30 cellular contexts compared by ENCODE assay signal in the genomic region with DNA sequence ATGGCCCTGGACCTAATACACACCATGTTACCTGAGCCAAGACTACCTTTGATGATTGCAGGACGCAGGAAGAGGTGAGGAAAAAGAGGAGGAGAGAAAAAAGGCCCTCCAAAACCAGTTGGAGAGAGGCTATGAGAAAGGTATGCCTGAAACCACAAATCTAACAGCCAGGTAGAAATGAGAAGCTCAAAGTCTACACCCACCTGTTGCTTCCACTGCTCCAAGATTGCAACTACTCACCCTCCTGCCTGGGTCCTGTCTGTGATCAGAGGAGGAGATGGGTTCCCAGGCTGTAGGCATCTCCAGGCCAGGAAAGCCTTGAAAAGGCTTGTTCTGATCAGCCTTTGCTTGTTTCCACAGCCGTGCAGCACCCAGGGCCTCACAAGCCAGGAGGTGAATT.
"Had no signal": no experiment of that assay in that cellular context is flagged by ENCODE, and none has a peak within 500 bp of the region (broad histone marks: within the 10 kb centered on the region; RNA-seq: fewer than 3 reads in every experiment).

No MANE protein-coding gene starts in this region.

- H3K4me3 ChIP-seq: adrenal gland, body of pancreas, breast epithelium had no signal

- ATAC-seq: activated CD8-positive, alpha-beta T cell treated with anti-CD3 and anti-CD28 coated beads for 36 hours; activated naive CD4-positive, alpha-beta T cell treated with anti-CD3 and anti-CD28 coated beads, Interleukin-2, amount 50 U/mL, for 72 hours; activated T-cell treated with anti-CD3 and anti-CD28 coated beads, Interleukin-2, amount 50 U/mL, for 4 hours; activated T-cell treated with anti-CD3 and anti-CD28 coated beads, Interleukin-2, amount 50 U/mL, for 72 hours; activated T-helper 17 cell treated with anti-CD3 and anti-CD28 coated beads, Interleukin-2, amount 50 U/mL, for 72 hours; body of pancreas had no signal

- DNase-seq: activated B cell treated with CpG ODN at 0.5 μM for 24 hours; activated CD4-positive, alpha-beta memory T cell treated with anti-CD3 and anti-CD28 coated beads for 36 hours; activated CD4-positive, alpha-beta T cell treated with anti-CD3 and anti-CD28 coated beads for 4 hours; activated CD4-positive, alpha-beta T cell treated with anti-CD3 and anti-CD28 coated beads, Interleukin-2, amount 10 ng/mL, durations not matched to agents 24 days and 14 days; activated CD4-positive, alpha-beta T cell treated with anti-CD3 and anti-CD28 coated beads, Interleukin-2, amount 50 U/mL, for 1 hour; activated CD4-positive, alpha-beta T cell treated with anti-CD3 and anti-CD28 coated beads, Interleukin-2, amount 50 U/mL, for 4 hours; activated CD4-positive, CD25-positive, alpha-beta regulatory T cell treated with anti-CD3 and anti-CD28 coated beads, Interleukin-2, amount 50 U/mL, for 72 hours; activated CD8-positive, alpha-beta memory T cell treated with anti-CD3 and anti-CD28 coated beads, Interleukin-2, amount 50 U/mL, for 4 hours; activated CD8-positive, alpha-beta T cell treated with anti-CD3 and anti-CD28 coated beads for 36 hours; activated effector memory CD4-positive, alpha-beta T cell treated with anti-CD3 and anti-CD28 coated beads, Interleukin-2, amount 50 U/mL, for 16 hours; activated naive CD4-positive, alpha-beta T cell treated with anti-CD3 and anti-CD28 coated beads for 36 hours; activated naive CD4-positive, alpha-beta T cell treated with anti-CD3 and anti-CD28 coated beads, Interleukin-2, amount 50 U/mL, for 16 hours; activated naive CD8-positive, alpha-beta T cell treated with anti-CD3 and anti-CD28 coated beads for 36 hours; activated T-cell treated with anti-CD3 and anti-CD28 coated beads for 4 hours; activated T-cell treated with anti-CD3 and anti-CD28 coated beads, Interleukin-2, amount 50 U/mL, for 1 hour; activated T-cell treated with anti-CD3 and anti-CD28 coated beads, Interleukin-2, amount 50 U/mL, for 4 hours; activated T-cell treated with anti-CD3 and anti-CD28 coated beads, Interleukin-2, amount 50 U/mL, for 72 hours; adrenal gland; amniotic stem cell; aorta; body of pancreas; brain microvascular endothelial cell; central memory CD4-positive, alpha-beta T cell; T-helper 1 cell; T-helper 2 cell; T-helper 9 cell had no signal

- H3K4me1 ChIP-seq: adrenal gland, body of pancreas, breast epithelium had no signal

- H3K9me3 ChIP-seq: adrenal gland, body of pancreas, breast epithelium had no signal

- H3K27me3 ChIP-seq: adrenal gland, body of pancreas, brain microvascular endothelial cell, breast epithelium had no signal

- H3K27ac ChIP-seq: adrenal gland, body of pancreas, brain microvascular endothelial cell, breast epithelium, VCaP had no signal

- H3K36me3 ChIP-seq: adrenal gland, brain microvascular endothelial cell, breast epithelium had no signal
